ENCODE assay signal across 18 cellular contexts in the genomic region with DNA sequence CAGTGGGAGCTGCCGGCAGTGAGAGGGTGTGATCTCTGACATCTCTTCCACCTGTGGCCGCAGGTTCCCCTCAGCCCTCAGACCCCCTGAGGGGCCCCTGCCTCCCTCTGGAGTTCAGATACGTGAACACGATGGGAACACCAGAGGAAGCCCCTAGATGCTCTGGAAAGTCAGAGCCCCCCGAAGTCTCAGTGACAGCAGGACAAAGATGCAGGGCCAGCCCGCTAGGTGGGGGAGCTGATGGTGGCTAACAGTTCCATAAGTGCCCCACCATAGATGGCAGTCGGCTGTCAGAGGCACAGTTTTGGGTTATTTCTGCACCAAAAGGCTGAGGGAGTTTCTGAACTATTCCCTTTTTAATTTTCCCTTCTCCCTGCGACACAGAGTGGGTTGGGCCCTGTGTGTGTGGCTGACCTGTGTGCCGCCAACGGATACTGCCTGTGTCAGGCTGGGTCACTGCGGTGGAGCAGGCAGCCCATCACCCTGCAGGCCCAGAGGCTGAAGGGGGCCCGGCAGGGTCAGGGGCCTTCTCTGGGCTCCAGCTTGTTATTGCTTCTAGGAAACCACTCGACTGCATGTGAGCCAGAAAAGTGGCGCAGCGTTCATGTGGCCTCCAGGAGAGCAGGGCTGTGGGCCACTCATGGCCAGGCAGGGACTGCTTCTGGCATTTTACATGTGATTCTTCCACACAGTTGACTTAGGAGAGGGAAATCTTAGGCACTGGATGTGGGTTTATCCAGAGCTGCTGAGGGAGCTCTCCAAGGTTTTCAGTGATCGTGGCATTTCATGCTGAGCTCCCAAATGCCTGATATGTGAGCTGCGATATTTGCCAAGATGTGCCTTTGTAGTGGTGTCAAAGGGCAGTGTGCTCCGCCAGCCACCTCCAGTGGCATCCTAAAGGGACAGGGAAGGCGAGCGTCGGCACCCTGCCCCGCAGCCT.
"Had no signal": no experiment of that assay in that cellular context is flagged by ENCODE, and none has a peak within 500 bp of the region (broad histone marks: within the 10 kb centered on the region; RNA-seq: fewer than 3 reads in every experiment).

No MANE protein-coding gene starts in this region.

- H3K27me3 ChIP-seq: breast epithelium, esophagus muscularis mucosa, gastroesophageal sphincter, suprapubic skin, transverse colon had no signal

- H3K4me3 Mint-ChIP-seq: activated B cell treated with CpG ODN at 0.5 μM for 24 hours; activated CD8-positive, alpha-beta T cell treated with anti-CD3 and anti-CD28 coated beads for 36 hours; activated T-cell treated with anti-CD3 and anti-CD28 coated beads, Interleukin-2, amount 50 U/mL, for 72 hours; immature natural killer cell; naive thymus-derived CD8-positive, alpha-beta T cell; stimulated activated naive CD8-positive, alpha-beta T cell treated with anti-CD3 and anti-CD28 coated beads, Interleukin-15, Interleukin-2, amounts not matched to agents 100 ng/mL and 50 ng/mL, for 24 hours had no signal

- DNase-seq: activated B cell treated with CpG ODN at 0.5 μM for 24 hours; activated CD4-positive, alpha-beta T cell treated with anti-CD3 and anti-CD28 coated beads for 4 hours; activated CD8-positive, alpha-beta T cell treated with anti-CD3 and anti-CD28 coated beads for 36 hours; activated effector memory CD4-positive, alpha-beta T cell treated with anti-CD3 and anti-CD28 coated beads, Interleukin-2, amount 50 U/mL, for 16 hours; activated naive CD4-positive, alpha-beta T cell treated with anti-CD3 and anti-CD28 coated beads, Interleukin-2, amount 50 U/mL, for 16 hours; activated T-cell treated with anti-CD3 and anti-CD28 coated beads, Interleukin-2, amount 50 U/mL, for 72 hours; effector CD8-positive, alpha-beta T cell; immature natural killer cell; mesenchymal stem cell; naive thymus-derived CD8-positive, alpha-beta T cell; retina; transverse colon had no signal

- H3K4me3 ChIP-seq: breast epithelium, esophagus muscularis mucosa, gastroesophageal sphincter, suprapubic skin, transverse colon had no signal

- H3K9me3 ChIP-seq: breast epithelium, neutrophil, transverse colon had no signal

- H3K36me3 ChIP-seq: breast epithelium, esophagus muscularis mucosa, gastroesophageal sphincter, neutrophil, suprapubic skin, transverse colon had no signal

- ATAC-seq: activated CD8-positive, alpha-beta T cell treated with anti-CD3 and anti-CD28 coated beads for 36 hours; activated T-cell treated with anti-CD3 and anti-CD28 coated beads, Interleukin-2, amount 50 U/mL, for 72 hours; gastroesophageal sphincter; naive thymus-derived CD8-positive, alpha-beta T cell had no signal

- H3K27ac ChIP-seq: breast epithelium, esophagus muscularis mucosa, gastroesophageal sphincter, neutrophil, suprapubic skin, transverse colon had no signal

- H3K27me3 Mint-ChIP-seq: activated CD8-positive, alpha-beta T cell treated with anti-CD3 and anti-CD28 coated beads for 36 hours; naive thymus-derived CD8-positive, alpha-beta T cell; stimulated activated naive CD8-positive, alpha-beta T cell treated with anti-CD3 and anti-CD28 coated beads, Interleukin-15, Interleukin-2, amounts not matched to agents 100 ng/mL and 50 ng/mL, for 24 hours had no signal

- H3K27ac Mint-ChIP-seq: activated B cell treated with CpG ODN at 0.5 μM for 24 hours; activated CD8-positive, alpha-beta T cell treated with anti-CD3 and anti-CD28 coated beads for 36 hours; activated T-cell treated with anti-CD3 and anti-CD28 coated beads, Interleukin-2, amount 50 U/mL, for 72 hours; immature natural killer cell; stimulated activated naive CD8-positive, alpha-beta T cell treated with anti-CD3 and anti-CD28 coated beads, Interleukin-15, Interleukin-2, amounts not matched to agents 100 ng/mL and 50 ng/mL, for 24 hours had no signal

- H3K4me1 ChIP-seq: breast epithelium had no signal
